In genomic region chr7:102050864-102051460, GRCh38 we compare ENCODE assay signal across 26 cellular contexts.
A peak's percentile ranks its signal among the peaks of the same experiment; 100 is the strongest.
DNase-seq lines count a peak whose midpoint lies in the region; ATAC-seq and TF ChIP-seq lines count a peak whose summit lies in the region.
"Had no signal": no experiment of that assay in that cellular context is flagged by ENCODE, and none has a peak within 500 bp of the region (broad histone marks: within the 10 kb centered on the region; RNA-seq: fewer than 3 reads in every experiment).

No MANE protein-coding gene starts in this region.

- H3K9ac ChIP-seq in DND-41 (ENCODE audit: low read depth, low read length), result no peak overlapping the region

- H3K79me2 ChIP-seq in DND-41 (ENCODE audit: insufficient read depth, low read length), result peaks cover 61% of the 10 kb centered on the region

- no peak overlapping the region for H3K4me2 ChIP-seq in DND-41 (ENCODE audit: insufficient read depth, low read length)
- H3K4me2 ChIP-seq: smooth muscle cell had no signal

- no peak for DNase-seq in DND-41
- no peak for DNase-seq in RWPE2 (ENCODE audit: low spot score)
- no peak for DNase-seq in glutamatergic neuron
- no peak for DNase-seq in progenitor cell of endocrine pancreas (ENCODE audit: low spot score, unreplicated experiment)
- DNase-seq in activated gamma-delta T cell treated with Interleukin-2 at 50 U/mL for 16 hours, result no peak
- no peak for DNase-seq in activated naive CD4-positive, alpha-beta T cell treated with anti-CD3 and anti-CD28 coated beads, Interleukin-2, amount 50 U/mL, for 16 hours
- no peak for DNase-seq in caudate nucleus (lab: John Stamatoyannopoulos, UW)
- DNase-seq: activated CD4-positive, alpha-beta T cell treated with anti-CD3 and anti-CD28 coated beads for 36 hours; activated effector memory CD4-positive, alpha-beta T cell treated with Interleukin-2 at 50 U/mL for 16 hours; activated naive CD8-positive, alpha-beta T cell treated with anti-CD3 and anti-CD28 coated beads, Interleukin-2, amount 50 U/mL, for 24 hours; activated T-cell treated with anti-CD3 and anti-CD28 coated beads for 4 hours; head of caudate nucleus; KG1; kidney glomerular epithelial cell; MM.1S; NCI-H1417; NCI-H2081; NCI-H226; NCI-H774; nucleus accumbens; stimulated activated CD4-positive, alpha-beta T cell treated with anti-CD3 and anti-CD28 coated beads, Interleukin-1b, Interleukin-23, amount 100 ng/mL, for 48 hours had no signal

- H3K27me3 ChIP-seq in DND-41 (ENCODE audit: insufficient read depth, low read length, poor library complexity) (no peaks in the 10 kb centered on the region), RWPE2 (ENCODE audit: insufficient read depth, poor library complexity, severe bottlenecking) (no peaks in the 10 kb centered on the region)

- H3K36me3 Mint-ChIP-seq in glutamatergic neuron (ENCODE audit: unreplicated experiment) (peaks cover 16% of the 10 kb centered on the region), progenitor cell of endocrine pancreas (ENCODE audit: insufficient read depth) (peaks cover 32% of the 10 kb centered on the region)

- H3K36me3 ChIP-seq in DND-41 (ENCODE audit: insufficient read depth, low read length) (peaks cover 32% of the 10 kb centered on the region), RWPE2 (ENCODE audit: low read depth) (no peaks in the 10 kb centered on the region)
- H3K36me3 ChIP-seq: HAP-1 had no signal

- H3K4me3 Mint-ChIP-seq in glutamatergic neuron (ENCODE audit: unreplicated experiment) (no peak overlapping the region), progenitor cell of endocrine pancreas (ENCODE audit: low read depth) (no peak overlapping the region)
- H3K4me3 Mint-ChIP-seq: activated CD4-positive, alpha-beta T cell treated with anti-CD3 and anti-CD28 coated beads for 36 hours; activated naive CD8-positive, alpha-beta T cell treated with anti-CD3 and anti-CD28 coated beads, Interleukin-2, amount 50 U/mL, for 24 hours; type B pancreatic cell had no signal

- H3K4me3 ChIP-seq in DND-41 (ENCODE audit: low read depth in 1 of 2, low read length in 2 of 2) (no peak overlapping the region), RWPE2 (ENCODE audit: severe bottlenecking) (no peak overlapping the region)
- H3K4me3 ChIP-seq: HAP-1, lung, smooth muscle cell had no signal

- ATAC-seq in DND-41 (ENCODE audit: insufficient read depth, low read depth), result no peak
- peak; percentile 35; the same call in 2 of the 3 replicates for ATAC-seq in RWPE2 (ENCODE audit: low read depth)
- ATAC-seq: activated CD4-positive, alpha-beta T cell treated with anti-CD3 and anti-CD28 coated beads for 36 hours; activated naive CD8-positive, alpha-beta T cell treated with anti-CD3 and anti-CD28 coated beads, Interleukin-2, amount 50 U/mL, for 24 hours had no signal

- 0 out of 2 replicates have a peak, but pooled peaks cover 9% of the 10 kb centered on the region for H4K20me1 ChIP-seq in DND-41 (ENCODE audit: insufficient read depth, low read length)

- H3K27ac ChIP-seq in DND-41 (ENCODE audit: low read length), result peak overlapping the region; percentile 3; the same call in 1 of the 2 replicates
- H3K27ac ChIP-seq in RWPE2 (ENCODE audit: poor library complexity, severe bottlenecking), result no peak overlapping the region
- H3K27ac ChIP-seq in caudate nucleus (ENCODE audit: low read depth, low read length), result no peak overlapping the region
- H3K27ac ChIP-seq: C4-2B had no signal

- H3K27ac Mint-ChIP-seq in glutamatergic neuron (ENCODE audit: unreplicated experiment) (peak overlapping the region; percentile 29), progenitor cell of endocrine pancreas (peak overlapping the region; percentile 67)
- H3K27ac Mint-ChIP-seq: activated CD4-positive, alpha-beta T cell treated with anti-CD3 and anti-CD28 coated beads for 36 hours; activated naive CD8-positive, alpha-beta T cell treated with anti-CD3 and anti-CD28 coated beads, Interleukin-2, amount 50 U/mL, for 24 hours; type B pancreatic cell had no signal

- peaks cover 13% of the 10 kb centered on the region for H3K4me1 Mint-ChIP-seq in glutamatergic neuron (ENCODE audit: low read depth, unreplicated experiment)
- no peaks in the 10 kb centered on the region for H3K4me1 Mint-ChIP-seq in progenitor cell of endocrine pancreas (ENCODE audit: low read depth)
- H3K4me1 Mint-ChIP-seq: activated CD4-positive, alpha-beta T cell treated with anti-CD3 and anti-CD28 coated beads for 36 hours had no signal

- peaks cover 17% of the 10 kb centered on the region for H3K4me1 ChIP-seq in DND-41 (ENCODE audit: insufficient read depth, low read length)
- peaks cover 4% of the 10 kb centered on the region for H3K4me1 ChIP-seq in RWPE2 (ENCODE audit: insufficient read depth, poor library complexity, severe bottlenecking)
- H3K4me1 ChIP-seq: HAP-1 had no signal

- H3K9me3 ChIP-seq in DND-41 (ENCODE audit: insufficient read depth, low read length, severe bottlenecking) (peaks cover 22% of the 10 kb centered on the region), RWPE2 (ENCODE audit: severe bottlenecking) (no peaks in the 10 kb centered on the region)

- no peak overlapping the region for H2AFZ ChIP-seq in DND-41 (ENCODE audit: low read depth, low read length)

- H3K27me3 Mint-ChIP-seq in glutamatergic neuron (ENCODE audit: unreplicated experiment), result peaks cover 4% of the 10 kb centered on the region
- H3K27me3 Mint-ChIP-seq in progenitor cell of endocrine pancreas, result no peaks in the 10 kb centered on the region
- H3K27me3 Mint-ChIP-seq: activated CD4-positive, alpha-beta T cell treated with anti-CD3 and anti-CD28 coated beads for 36 hours; activated naive CD8-positive, alpha-beta T cell treated with anti-CD3 and anti-CD28 coated beads, Interleukin-2, amount 50 U/mL, for 24 hours; type B pancreatic cell had no signal

- TF ChIP-seq CTCF in DND-41 (IDR thresholded peaks at IDR 0.05; ENCODE audit: borderline replicate concordance, extremely low read depth, low read length, poor library complexity, severe bottlenecking) (no peak), RWPE2 (IDR thresholded peaks at IDR 0.05; ENCODE audit: poor library complexity, severe bottlenecking) (no peak), glutamatergic neuron (IDR thresholded peaks at IDR 0.05; ENCODE audit: partially characterized antibody, unreplicated experiment) (no peak), progenitor cell of endocrine pancreas (IDR thresholded peaks at IDR 0.05; ENCODE audit: unreplicated experiment) (no peak)

- peaks cover 4% of the 10 kb centered on the region for H3K9me3 Mint-ChIP-seq in glutamatergic neuron (ENCODE audit: unreplicated experiment)
- peaks cover 19% of the 10 kb centered on the region for H3K9me3 Mint-ChIP-seq in progenitor cell of endocrine pancreas (ENCODE audit: low read depth)
